8 cellular contexts compared by ENCODE assay signal in the genomic region with DNA sequence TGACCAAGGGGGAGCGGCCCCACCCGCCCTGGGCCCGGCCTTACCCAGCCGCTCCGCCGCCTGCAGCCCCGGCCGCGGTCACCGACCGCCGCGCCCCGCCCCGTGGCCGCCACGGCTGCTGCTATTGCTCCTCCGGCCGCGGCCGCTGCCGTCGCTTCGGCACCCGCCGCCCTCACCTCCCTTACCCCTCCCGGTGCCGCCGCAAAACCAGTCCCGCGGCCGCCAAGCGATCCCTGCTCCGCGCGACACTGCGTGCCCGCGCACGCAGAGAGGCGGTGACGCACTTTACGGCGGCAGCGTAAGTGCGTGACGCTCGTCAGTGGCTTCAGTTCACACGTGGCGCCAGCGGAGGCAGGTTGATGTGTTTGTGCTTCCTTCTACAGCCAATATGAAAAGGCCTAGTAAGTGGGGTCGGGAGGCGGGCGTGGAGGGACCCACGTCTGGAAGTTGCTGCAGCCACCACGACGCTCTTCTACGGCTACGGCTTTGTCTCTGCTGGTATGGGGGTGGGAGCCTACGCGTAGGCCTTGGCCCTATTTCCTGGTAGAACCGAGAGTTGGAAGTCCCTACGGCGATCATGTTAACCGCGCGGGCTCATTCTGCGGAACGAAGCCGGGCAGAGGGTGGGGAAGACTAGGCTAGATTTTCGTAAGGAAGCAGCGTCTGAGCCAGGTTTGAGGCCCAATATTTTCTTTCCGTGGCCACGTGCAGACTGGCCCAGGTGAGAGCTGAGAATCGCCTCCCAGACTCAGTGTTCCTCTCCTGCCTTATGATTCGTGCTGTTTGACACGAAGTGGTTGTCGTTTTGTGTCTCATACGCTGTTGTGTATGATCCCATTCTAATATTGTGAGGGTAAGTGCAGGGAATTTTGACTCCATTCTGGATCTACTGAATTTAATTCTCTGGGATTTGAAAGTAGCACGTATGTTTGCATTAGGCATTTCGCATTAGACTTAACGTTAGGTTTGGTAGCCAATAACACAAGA. TPM values are rescaled to one million over a fixed set of nuclear protein-coding genes. Genes with fewer than 3 reads are reported as not detected.
DNase-seq lines count a peak whose midpoint lies in the region; ATAC-seq and TF ChIP-seq lines count a peak whose summit lies in the region.

A gene with protein sequence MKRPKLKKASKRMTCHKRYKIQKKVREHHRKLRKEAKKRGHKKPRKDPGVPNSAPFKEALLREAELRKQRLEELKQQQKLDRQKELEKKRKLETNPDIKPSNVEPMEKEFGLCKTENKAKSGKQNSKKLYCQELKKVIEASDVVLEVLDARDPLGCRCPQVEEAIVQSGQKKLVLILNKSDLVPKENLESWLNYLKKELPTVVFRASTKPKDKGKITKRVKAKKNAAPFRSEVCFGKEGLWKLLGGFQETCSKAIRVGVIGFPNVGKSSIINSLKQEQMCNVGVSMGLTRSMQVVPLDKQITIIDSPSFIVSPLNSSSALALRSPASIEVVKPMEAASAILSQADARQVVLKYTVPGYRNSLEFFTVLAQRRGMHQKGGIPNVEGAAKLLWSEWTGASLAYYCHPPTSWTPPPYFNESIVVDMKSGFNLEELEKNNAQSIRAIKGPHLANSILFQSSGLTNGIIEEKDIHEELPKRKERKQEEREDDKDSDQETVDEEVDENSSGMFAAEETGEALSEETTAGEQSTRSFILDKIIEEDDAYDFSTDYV (plus strand): TSS at position 328 of the 987 bp plus-strand sequence. CDS start 61 bp downstream, at position 389.
A gene (minus strand): TSS at position 209 of the 987 bp plus-strand sequence.

- peaks cover 50% of the 10 kb centered on the region for H3K36me3 ChIP-seq in BE2C
- H3K36me3 ChIP-seq in colonic mucosa = peaks cover 19% of the 10 kb centered on the region

- H3K27me3 ChIP-seq in BE2C (no peaks in the 10 kb centered on the region), colonic mucosa (no peaks in the 10 kb centered on the region), layer of hippocampus (ENCODE audit: control insufficient read depth, insufficient read depth, low read length) (no peaks in the 10 kb centered on the region)

- H3K27me3 Mint-ChIP-seq in activated CD4-positive, alpha-beta T cell treated with anti-CD3 and anti-CD28 coated beads, Interleukin-2, amount 10 ng/mL, durations not matched to agents 24 days and 14 days = peaks cover 1% of the 10 kb centered on the region

- peak within 1 kb of the TSS; percentile 87 for H3K27ac ChIP-seq in colonic mucosa
- peak within 1 kb of the TSS; percentile 99 for H3K27ac ChIP-seq in layer of hippocampus (ENCODE audit: low read depth, low read length)

- peak; percentile 89 for DNase-seq in BE2C
- DNase-seq in NCI-H526 treated with DMSO at 0.1 percent for 48 hours (lab: John Stamatoyannopoulos, UW) = peak; percentile 84
- peak; percentile 98 for DNase-seq in activated CD4-positive, alpha-beta T cell treated with anti-CD3 and anti-CD28 coated beads, Interleukin-2, amount 10 ng/mL, durations not matched to agents 24 days and 14 days
- peak; percentile 91 for DNase-seq in colonic mucosa
- peak; percentile 78 to 91 (median 85) for DNase-seq in stimulated activated CD4-positive, alpha-beta T cell treated with anti-CD3 and anti-CD28 coated beads, Interleukin-1b, Interleukin-23, amount 100 ng/mL, for 24 hours (ENCODE audit: low read depth in 4 of 4, low spot score in 1 of 4)

- TF ChIP-seq POLR2A in GM19193 (IDR thresholded peaks at IDR 0.05; ENCODE audit: extremely low read depth, insufficient read depth, insufficient read length) = peak; percentile 95

- H3K27ac Mint-ChIP-seq in activated CD4-positive, alpha-beta T cell treated with anti-CD3 and anti-CD28 coated beads, Interleukin-2, amount 10 ng/mL, durations not matched to agents 24 days and 14 days = peak within 1 kb of the TSS; percentile 99

- H3K9ac ChIP-seq in colonic mucosa (ENCODE audit: low read depth in 2 of 2, low read length in 2 of 2) = peak within 1 kb of the TSS; percentile 84 to 96

- H3K4me1 ChIP-seq in BE2C (no peaks in the 10 kb centered on the region), colonic mucosa (peaks cover 4% of the 10 kb centered on the region)

- H3K36me3 Mint-ChIP-seq in activated CD4-positive, alpha-beta T cell treated with anti-CD3 and anti-CD28 coated beads, Interleukin-2, amount 10 ng/mL, durations not matched to agents 24 days and 14 days (ENCODE audit: low read depth) = peaks cover 66% of the 10 kb centered on the region

- peak within 1 kb of the TSS; percentile 96 for H3K4me3 Mint-ChIP-seq in activated CD4-positive, alpha-beta T cell treated with anti-CD3 and anti-CD28 coated beads, Interleukin-2, amount 10 ng/mL, durations not matched to agents 24 days and 14 days

- peaks cover 57% of the 10 kb centered on the region for H3K4me1 Mint-ChIP-seq in activated CD4-positive, alpha-beta T cell treated with anti-CD3 and anti-CD28 coated beads, Interleukin-2, amount 10 ng/mL, durations not matched to agents 24 days and 14 days

- H3K4me3 ChIP-seq in BE2C (ENCODE audit: low read depth, low read length) (peak within 1 kb of the TSS; percentile 97), colonic mucosa (peak within 1 kb of the TSS; percentile 70)

- TF ChIP-seq CTCF in BE2C (IDR thresholded peaks at IDR 0.05; ENCODE audit: low read depth, low read length) = no peak
- TF ChIP-seq CTCF in colonic mucosa (IDR thresholded peaks at IDR 0.05) = no peak

- peak; percentile 82 for ATAC-seq in HG03432 (IDR thresholded peaks at IDR 0.05; ENCODE audit: unreplicated experiment)

- no peaks in the 10 kb centered on the region for H3K9me3 ChIP-seq in BE2C
- H3K9me3 ChIP-seq in colonic mucosa = no peaks in the 10 kb centered on the region

- no peaks in the 10 kb centered on the region for H3K9me3 Mint-ChIP-seq in activated CD4-positive, alpha-beta T cell treated with anti-CD3 and anti-CD28 coated beads, Interleukin-2, amount 10 ng/mL, durations not matched to agents 24 days and 14 days

- intact Hi-C loops in activated CD4-positive, alpha-beta T cell treated with anti-CD3 and anti-CD28 coated beads, Interleukin-2, amount 10 ng/mL, durations not matched to agents 24 days and 14 days (cut with micrococcal nuclease) = loop anchor here (1.0 to 10.0 kb wide), 5 partner anchors 19 to 411 kb away; a partner anchor contains a TSS
- intact Hi-C loops in colonic mucosa (cut with DNase I) = no loop called here

RNA-seq across cellular contexts. Expression of the first gene that starts in this region (rescaled TPM):
- polyA plus RNA-seq in BE2C (2012; ENCODE audit: insufficient read depth, insufficient read length, low read depth) = 75.2 TPM
- total RNA-seq in activated CD4-positive, alpha-beta T cell treated with anti-CD3 and anti-CD28 coated beads, Interleukin-2, amount 10 ng/mL, durations not matched to agents 24 days and 14 days = 254 and 267 TPM in 2 replicates
- 10 to 100 TPM; 49.9 to 75.5 TPM for total RNA-seq in colonic mucosa

RNA-seq across cellular contexts. Expression of the second gene that starts in this region (rescaled TPM):
- 14.8 TPM for polyA plus RNA-seq in BE2C (2012; ENCODE audit: insufficient read depth, insufficient read length, low read depth)
- total RNA-seq in activated CD4-positive, alpha-beta T cell treated with anti-CD3 and anti-CD28 coated beads, Interleukin-2, amount 10 ng/mL, durations not matched to agents 24 days and 14 days = 65.7 and 67.8 TPM in 2 replicates
- 10 to 100 TPM; 53.6 to 65.7 TPM for total RNA-seq in colonic mucosa

Comparison
In these comparisons a context has a peak if more than half of its experiments do, and no peak if none do; other contexts are left out.
1. Peak in every context shown above with its lines: DNase-seq, ATAC-seq, H3K4me3 ChIP-seq and H3K27ac ChIP-seq.